In the genomic region with DNA sequence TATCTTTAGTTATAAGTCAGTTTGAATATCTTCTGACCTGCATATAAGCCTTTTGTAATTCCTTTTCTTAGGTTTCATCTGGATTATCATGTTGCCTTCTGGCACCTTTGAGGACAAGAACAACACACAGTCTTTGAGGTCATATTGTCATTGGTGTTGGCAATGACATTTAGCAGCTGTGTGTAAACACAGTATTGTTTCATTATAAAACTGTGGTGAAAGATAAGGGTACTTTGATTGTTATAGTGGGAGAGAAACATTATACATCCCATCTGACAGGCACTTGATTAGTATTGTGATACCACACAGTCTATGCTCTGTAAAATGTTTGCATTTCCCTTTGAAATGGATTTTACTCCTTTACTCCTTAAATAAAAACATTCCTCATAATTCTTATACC, we compare ENCODE assay signal across 31 cellular contexts.
"Had no signal": no experiment of that assay in that cellular context is flagged by ENCODE, and none has a peak within 500 bp of the region (broad histone marks: within the 10 kb centered on the region; RNA-seq: fewer than 3 reads in every experiment).

No MANE protein-coding gene starts in this region.

- H3K9me3 ChIP-seq: ascending aorta, body of pancreas, SJCRH30, SK-N-SH had no signal

- H3K27me3 Mint-ChIP-seq: activated CD4-positive, alpha-beta memory T cell treated with anti-CD3 and anti-CD28 coated beads for 36 hours; activated CD4-positive, alpha-beta T cell treated with anti-CD3 and anti-CD28 coated beads, Interleukin-2, amount 10 ng/mL, durations not matched to agents 7 days and 5 days; activated naive CD8-positive, alpha-beta T cell treated with anti-CD3 and anti-CD28 coated beads, Interleukin-2, amount 50 U/mL, for 24 hours had no signal

- H3K4me1 ChIP-seq: ascending aorta, SJCRH30 had no signal

- H3K27ac ChIP-seq: ascending aorta, body of pancreas, coronary artery, RWPE1, SJCRH30, VCaP had no signal

- H3K36me3 Mint-ChIP-seq: activated CD4-positive, alpha-beta memory T cell treated with anti-CD3 and anti-CD28 coated beads for 36 hours; activated naive CD4-positive, alpha-beta T cell treated with anti-CD3 and anti-CD28 coated beads, Interleukin-2, amount 50 U/mL, for 72 hours had no signal

- H3K4me3 Mint-ChIP-seq: activated CD4-positive, alpha-beta memory T cell treated with anti-CD3 and anti-CD28 coated beads for 36 hours; activated CD4-positive, alpha-beta T cell treated with anti-CD3 and anti-CD28 coated beads, Interleukin-2, amount 10 ng/mL, durations not matched to agents 7 days and 5 days; activated naive CD8-positive, alpha-beta T cell treated with anti-CD3 and anti-CD28 coated beads, Interleukin-2, amount 50 U/mL, for 24 hours; activated T-cell treated with anti-CD3 and anti-CD28 coated beads, Interleukin-2, amount 50 U/mL, for 4 hours had no signal

- H3K9me3 Mint-ChIP-seq: activated CD4-positive, alpha-beta memory T cell treated with anti-CD3 and anti-CD28 coated beads for 36 hours; activated CD4-positive, alpha-beta T cell treated with anti-CD3 and anti-CD28 coated beads, Interleukin-2, amount 10 ng/mL, durations not matched to agents 7 days and 5 days; activated naive CD4-positive, alpha-beta T cell treated with anti-CD3 and anti-CD28 coated beads, Interleukin-2, amount 50 U/mL, for 72 hours; activated naive CD8-positive, alpha-beta T cell treated with anti-CD3 and anti-CD28 coated beads, Interleukin-2, amount 50 U/mL, for 24 hours; activated T-cell treated with anti-CD3 and anti-CD28 coated beads, Interleukin-2, amount 50 U/mL, for 4 hours had no signal

- H3K4me3 ChIP-seq: ascending aorta, body of pancreas, coronary artery, SJCRH30 had no signal

- H3K27me3 ChIP-seq: ascending aorta, body of pancreas, SJCRH30 had no signal

- DNase-seq: activated CD4-positive, alpha-beta memory T cell treated with anti-CD3 and anti-CD28 coated beads for 36 hours; activated CD4-positive, alpha-beta T cell treated with anti-CD3 and anti-CD28 coated beads, Interleukin-2, amount 10 ng/mL, durations not matched to agents 7 days and 5 days; activated CD4-positive, CD25-positive, alpha-beta regulatory T cell; activated CD8-positive, alpha-beta memory T cell treated with anti-CD3 and anti-CD28 coated beads for 24 hours; activated effector memory CD4-positive, alpha-beta T cell treated with anti-CD3 and anti-CD28 coated beads, Interleukin-2, amount 50 U/mL, for 16 hours; activated naive CD4-positive, alpha-beta T cell treated with Interleukin-2 at 50 U/mL for 16 hours; activated naive CD8-positive, alpha-beta T cell treated with anti-CD3 and anti-CD28 coated beads, Interleukin-2, amount 50 U/mL, for 24 hours; activated T-cell treated with anti-CD3 and anti-CD28 coated beads, Interleukin-2, amount 50 U/mL, for 4 hours; amniotic stem cell; body of pancreas; central memory CD4-positive, alpha-beta T cell; KG1; NCI-H1048; NCI-H1417 treated with DMSO at 0.1 percent for 48 hours; NCI-H187; NCI-H2107; NCI-H2227 treated with DMSO at 0.1 percent for 48 hours; NCI-H510A; NCI-H526 treated with DMSO at 0.1 percent for 48 hours; NK-92 treated with Interleukin-12 subunit alpha and Interleukin-12 subunit beta, amount 100 ng/mL, for 24 hours; OCI-M1; Right ventricle myocardium superior; SJCRH30; SK-N-SH; T-helper 1 cell had no signal

- H3K36me3 ChIP-seq: ascending aorta, SJCRH30 had no signal

- ATAC-seq: activated naive CD4-positive, alpha-beta T cell treated with anti-CD3 and anti-CD28 coated beads, Interleukin-2, amount 50 U/mL, for 72 hours; activated naive CD8-positive, alpha-beta T cell treated with anti-CD3 and anti-CD28 coated beads, Interleukin-2, amount 50 U/mL, for 24 hours; activated T-cell treated with anti-CD3 and anti-CD28 coated beads, Interleukin-2, amount 50 U/mL, for 4 hours; body of pancreas; Panc1 had no signal

- H3K27ac Mint-ChIP-seq: activated CD4-positive, alpha-beta memory T cell treated with anti-CD3 and anti-CD28 coated beads for 36 hours; activated CD4-positive, alpha-beta T cell treated with anti-CD3 and anti-CD28 coated beads, Interleukin-2, amount 10 ng/mL, durations not matched to agents 7 days and 5 days; activated naive CD4-positive, alpha-beta T cell treated with anti-CD3 and anti-CD28 coated beads, Interleukin-2, amount 50 U/mL, for 72 hours; activated naive CD8-positive, alpha-beta T cell treated with anti-CD3 and anti-CD28 coated beads, Interleukin-2, amount 50 U/mL, for 24 hours had no signal

- H3K4me1 Mint-ChIP-seq: activated CD4-positive, alpha-beta T cell treated with anti-CD3 and anti-CD28 coated beads, Interleukin-2, amount 10 ng/mL, durations not matched to agents 7 days and 5 days; activated naive CD8-positive, alpha-beta T cell treated with anti-CD3 and anti-CD28 coated beads, Interleukin-2, amount 50 U/mL, for 24 hours had no signal
